Comparison of ENCODE assay signal across 8 cellular contexts in the genomic region with DNA sequence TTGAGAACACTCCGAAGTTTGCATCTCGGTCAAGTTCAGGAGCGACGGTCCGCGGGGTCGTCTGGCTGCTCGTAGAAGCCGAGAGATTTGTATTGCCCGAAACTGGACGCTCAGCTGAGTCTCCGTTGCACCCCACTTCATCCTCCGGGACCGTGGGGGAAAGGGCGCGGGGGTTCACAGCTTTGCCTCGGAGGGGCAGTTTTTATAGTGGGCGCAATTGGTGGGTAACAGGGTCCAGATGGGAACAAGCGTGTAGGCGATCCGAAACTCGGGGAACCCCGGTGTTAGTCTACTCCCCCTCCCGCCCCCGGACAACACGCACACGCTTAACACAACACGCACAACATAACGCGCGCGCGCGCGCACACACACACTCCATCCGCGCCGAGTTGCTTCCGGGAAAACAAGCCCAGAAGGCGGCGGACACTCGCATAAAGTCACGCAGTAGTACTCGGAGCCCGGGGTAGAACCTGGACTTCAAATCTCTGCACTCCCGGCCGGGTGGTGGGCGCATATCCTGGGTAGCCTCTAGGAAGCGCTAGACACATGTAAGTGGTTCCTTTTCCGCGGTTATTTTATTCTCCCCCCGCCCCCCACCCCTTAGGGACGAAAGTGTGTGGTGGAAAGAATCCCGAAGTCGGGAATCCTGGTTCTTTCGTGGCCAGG. TPM values are rescaled to one million over a fixed set of nuclear protein-coding genes. Genes with fewer than 3 reads are reported as not detected.
DNase-seq lines count a peak whose midpoint lies in the region; ATAC-seq, FAIRE-seq and TF ChIP-seq lines count a peak whose summit lies in the region.

No MANE protein-coding gene starts in this region.

- no peaks in the 10 kb centered on the region for H3K27me3 ChIP-seq in astrocyte (ENCODE audit: insufficient read depth, low read length)

- peaks cover 38% of the 10 kb centered on the region for H4K20me1 ChIP-seq in astrocyte (ENCODE audit: insufficient read depth, low read length)

- FAIRE-seq in astrocyte (lab: Jason Lieb, UNC): no peak
- no peak for FAIRE-seq in urothelium cell line (lab: Jason Lieb, UNC)

- peak overlapping the region; percentile 89 for H3K4me3 Mint-ChIP-seq in T-helper 2 cell treated with Interferon-gamma antibody and Interleukin-4, amounts not matched to agents 5 μg/mL and 100 μg/mL, for 36 hours
- peak overlapping the region; percentile 95 for H3K4me3 Mint-ChIP-seq in astrocyte (ENCODE audit: unreplicated experiment)

- peak overlapping the region; percentile 98 for H3K27ac Mint-ChIP-seq in T-helper 2 cell treated with Interferon-gamma antibody and Interleukin-4, amounts not matched to agents 5 μg/mL and 100 μg/mL, for 36 hours
- H3K27ac Mint-ChIP-seq in astrocyte (ENCODE audit: unreplicated experiment): peak overlapping the region; percentile 99

- H3K4me3 ChIP-seq in astrocyte (ENCODE audit: insufficient read depth, low read depth, low read length): peak overlapping the region; percentile 87

- peak overlapping the region; percentile 98 for H3K27ac ChIP-seq in astrocyte (ENCODE audit: low read depth, low read length)

- H3K4me2 ChIP-seq in astrocyte (ENCODE audit: low read length): peak overlapping the region; percentile 98

- peaks cover 14% of the 10 kb centered on the region for H3K4me1 ChIP-seq in astrocyte (ENCODE audit: insufficient read depth, low read length)

- peaks cover 38% of the 10 kb centered on the region for H3K79me2 ChIP-seq in astrocyte (ENCODE audit: insufficient read depth, low read length)

- H3K4me1 Mint-ChIP-seq in T-helper 2 cell treated with Interferon-gamma antibody and Interleukin-4, amounts not matched to agents 5 μg/mL and 100 μg/mL, for 36 hours (ENCODE audit: low read depth): peaks cover 21% of the 10 kb centered on the region
- H3K4me1 Mint-ChIP-seq in astrocyte (ENCODE audit: low read depth, unreplicated experiment): peaks cover 18% of the 10 kb centered on the region

- H3K27me3 Mint-ChIP-seq in T-helper 2 cell treated with Interferon-gamma antibody and Interleukin-4, amounts not matched to agents 5 μg/mL and 100 μg/mL, for 36 hours (ENCODE audit: low read depth): peaks cover 11% of the 10 kb centered on the region
- H3K27me3 Mint-ChIP-seq in astrocyte (ENCODE audit: low read depth, unreplicated experiment): no peaks in the 10 kb centered on the region

- peak; percentile 68 for TF ChIP-seq CTCF in astrocyte (IDR thresholded peaks at IDR 0.05; ENCODE audit: insufficient read depth, low read depth, low read length)

- peak overlapping the region; percentile 67 for H2AFZ ChIP-seq in astrocyte (ENCODE audit: low read depth, low read length)

- H3K9ac ChIP-seq in astrocyte (ENCODE audit: low read length): peak overlapping the region; percentile 99

- H3K9me3 ChIP-seq in astrocyte (ENCODE audit: insufficient read depth, low read depth, low read length): no peaks in the 10 kb centered on the region

- peak; percentile 58 for DNase-seq in 8988T
- peak; percentile 83 for DNase-seq in NCI-H1694 (lab: John Stamatoyannopoulos, UW)
- DNase-seq in T-helper 2 cell treated with Interferon-gamma antibody and Interleukin-4, amounts not matched to agents 5 μg/mL and 100 μg/mL, for 36 hours (ENCODE audit: low spot score): peak; percentile 75
- peak; percentile 90 for DNase-seq in astrocyte (ENCODE audit: low read depth)
- peak; percentile 81 for DNase-seq in hepatic stellate cell (ENCODE audit: low spot score)
- peak; percentile 85 for DNase-seq in putamen (ENCODE audit: low spot score)
- peak; percentile 71 for DNase-seq in urothelium cell line (ENCODE audit: low spot score)

- ATAC-seq in GM18517 (IDR thresholded peaks at IDR 0.05; ENCODE audit: unreplicated experiment): peak; percentile 1

- peaks cover 32% of the 10 kb centered on the region for H3K36me3 Mint-ChIP-seq in T-helper 2 cell treated with Interferon-gamma antibody and Interleukin-4, amounts not matched to agents 5 μg/mL and 100 μg/mL, for 36 hours (ENCODE audit: low read depth)
- peaks cover 19% of the 10 kb centered on the region for H3K36me3 Mint-ChIP-seq in astrocyte (ENCODE audit: low read depth, unreplicated experiment)

- peaks cover 15% of the 10 kb centered on the region for H3K9me3 Mint-ChIP-seq in T-helper 2 cell treated with Interferon-gamma antibody and Interleukin-4, amounts not matched to agents 5 μg/mL and 100 μg/mL, for 36 hours
- peaks cover 4% of the 10 kb centered on the region for H3K9me3 Mint-ChIP-seq in astrocyte (ENCODE audit: unreplicated experiment)

- H3K36me3 ChIP-seq in astrocyte (ENCODE audit: insufficient read depth, low read length): peaks cover 8% of the 10 kb centered on the region

RNA-seq across cellular contexts. Expression of gene JUN, which starts 1.0 kb away (rescaled TPM):
- total RNA-seq in astrocyte: 100 and 101 TPM in 2 replicates

Comparison
In these comparisons a context has a peak if more than half of its experiments do, and no peak if none do; other contexts are left out.
1. Peak in every context shown above with its lines: DNase-seq, ATAC-seq, H3K4me3 ChIP-seq and H3K27ac ChIP-seq.